ENCODE assay signal across 21 cellular contexts in genomic region chr6:38322123-38322522, GRCh38.
DNase-seq lines count a peak whose midpoint lies in the region; ATAC-seq and TF ChIP-seq lines count a peak whose summit lies in the region.
"Had no signal": no experiment of that assay in that cellular context is flagged by ENCODE, and none has a peak within 500 bp of the region (broad histone marks: within the 10 kb centered on the region; RNA-seq: fewer than 3 reads in every experiment).

No MANE protein-coding gene starts in this region.

- no peaks in the 10 kb centered on the region for H3K79me2 ChIP-seq in OCI-LY3 (ENCODE audit: low read length)

- no peak for ATAC-seq in GM21717 (IDR thresholded peaks at IDR 0.05; ENCODE audit: unreplicated experiment)
- ATAC-seq: A549, HepG2, K562 had no signal

- H3K27me3 ChIP-seq in OCI-LY3 (ENCODE audit: low read depth, low read length) (no peaks in the 10 kb centered on the region), kidney epithelial cell (ENCODE audit: control insufficient read depth, insufficient read depth, low read length) (no peaks in the 10 kb centered on the region), left ventricle myocardium inferior (ENCODE audit: low read depth) (no peaks in the 10 kb centered on the region)

- H2AFZ ChIP-seq in OCI-LY3 (ENCODE audit: low read depth, low read length): no peak overlapping the region

- no peaks in the 10 kb centered on the region for H3K9me3 ChIP-seq in OCI-LY3 (ENCODE audit: insufficient read depth, low read length)
- no peaks in the 10 kb centered on the region for H3K9me3 ChIP-seq in left ventricle myocardium inferior (replicated peaks)
- H3K9me3 ChIP-seq: A549 had no signal

- DNase-seq in dermis blood vessel endothelial cell: peak; percentile 31
- DNase-seq in kidney epithelial cell (ENCODE audit: low read depth): peak; percentile 34
- DNase-seq in putamen (ENCODE audit: low spot score): peak; percentile 53
- no peak for DNase-seq in left ventricle myocardium inferior
- DNase-seq in HK-2 (ENCODE audit: unreplicated experiment): no peak
- DNase-seq in NCI-H2107 treated with DMSO at 0.1 percent for 48 hours (lab: John Stamatoyannopoulos, UW; ENCODE audit: unreplicated experiment): no peak
- DNase-seq: DMS53, GDM1, NCI-H1092, NCI-H1436 treated with DMSO at 0.1 percent for 48 hours, NCI-H2029, NCI-H524 treated with DMSO at 0.1 percent for 48 hours, OCI-M1, SHP77 had no signal

- intact Hi-C loops in left ventricle myocardium inferior (cut with micrococcal nuclease): no loop called here

- H3K9ac ChIP-seq in OCI-LY3 (ENCODE audit: low read length): no peak overlapping the region

- H3K36me3 ChIP-seq in OCI-LY3 (replicated peaks; ENCODE audit: low read depth, low read length) (no peaks in the 10 kb centered on the region), kidney epithelial cell (ENCODE audit: control insufficient read depth, insufficient read depth, low read length) (no peaks in the 10 kb centered on the region), left ventricle myocardium inferior (no peaks in the 10 kb centered on the region)

- peak overlapping the region; percentile 84; the same call in 1 of the 2 replicates for H3K27ac ChIP-seq in OCI-LY3 (ENCODE audit: low read length)
- no peak overlapping the region for H3K27ac ChIP-seq in left ventricle myocardium inferior (replicated peaks)
- H3K27ac ChIP-seq: A549, HL-60, SK-N-MC had no signal

- no peak for TF ChIP-seq CTCF in OCI-LY3 (IDR thresholded peaks at IDR 0.05; ENCODE audit: low read depth, low read length)
- no peak for TF ChIP-seq CTCF in kidney epithelial cell (IDR thresholded peaks at IDR 0.05; ENCODE audit: insufficient read depth, low read length, poor library complexity, severe bottlenecking)
- no peak for TF ChIP-seq CTCF in left ventricle myocardium inferior (IDR thresholded peaks at IDR 0.05; ENCODE audit: borderline replicate concordance)

- no peaks in the 10 kb centered on the region for H4K20me1 ChIP-seq in OCI-LY3 (ENCODE audit: insufficient read depth, low read length)

- H3K4me3 ChIP-seq in OCI-LY3 (ENCODE audit: low read length) (no peak overlapping the region), kidney epithelial cell (ENCODE audit: low read depth, low read length) (no peak overlapping the region), left ventricle myocardium inferior (no peak overlapping the region)
- H3K4me3 ChIP-seq: A549, K562, SK-N-MC had no signal

- H3K4me1 ChIP-seq in OCI-LY3 (ENCODE audit: low read length) (peaks cover 68% of the 10 kb centered on the region), left ventricle myocardium inferior (peaks cover 4% of the 10 kb centered on the region)
- H3K4me1 ChIP-seq: A549 had no signal

- peak overlapping the region; percentile 86 for H3K4me2 ChIP-seq in OCI-LY3 (ENCODE audit: low read length)
- H3K4me2 ChIP-seq: A549 had no signal

Comparison
In these comparisons a context has a peak if more than half of its experiments do, and no peak if none do; other contexts are left out.
1. DNase-seq: peak in dermis blood vessel endothelial cell (single experiment), kidney epithelial cell (single experiment) and putamen (single experiment); none in left ventricle myocardium inferior (single experiment), HK-2 (single experiment) and NCI-H2107 treated with DMSO at 0.1 percent for 48 hours (single experiment).